18 cellular contexts compared by ENCODE assay signal in the genomic region with DNA sequence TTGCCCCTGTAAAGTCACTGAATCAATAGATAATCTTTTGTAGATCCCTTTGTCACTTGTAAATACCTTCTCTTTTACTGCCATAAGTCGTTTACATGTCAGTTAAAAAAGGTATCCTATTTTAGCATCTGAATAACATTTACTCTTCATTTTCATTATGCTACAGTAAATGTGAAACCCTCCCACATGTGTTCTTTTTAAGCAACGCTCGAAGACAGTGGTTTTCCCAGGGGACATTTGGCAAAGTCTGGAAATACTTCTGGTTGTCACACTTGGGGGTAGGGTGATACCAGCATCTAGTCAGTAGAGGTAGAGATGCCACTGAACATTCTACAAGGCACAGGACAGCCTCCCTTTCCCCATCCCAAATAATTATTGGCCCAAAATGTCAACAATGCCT. TPM values are rescaled to one million over a fixed set of nuclear protein-coding genes. Genes with fewer than 3 reads are reported as not detected.
DNase-seq lines count a peak whose midpoint lies in the region; ATAC-seq and TF ChIP-seq lines count a peak whose summit lies in the region.
"Had no signal": no experiment of that assay in that cellular context is flagged by ENCODE, and none has a peak within 500 bp of the region (broad histone marks: within the 10 kb centered on the region; RNA-seq: fewer than 3 reads in every experiment).

No MANE protein-coding gene starts in this region.

- no peak overlapping the region for H2AFZ ChIP-seq in PC-3 (ENCODE audit: low read length)

- TF ChIP-seq CTCF in GM10248 (IDR thresholded peaks at IDR 0.05; ENCODE audit: control extremely low read depth, extremely low read depth, low read depth, missing control alignments) (no peak), PC-3 (conservative IDR thresholded peaks at IDR 0.05; ENCODE audit: low read depth, low read length) (no peak)

- peak; percentile 21 for DNase-seq in GM10248 (ENCODE audit: extremely low spot score)
- no peak for DNase-seq in PC-3
- DNase-seq in naive thymus-derived CD4-positive, alpha-beta T cell: no peak
- no peak for DNase-seq in COLO829 (ENCODE audit: low spot score)
- no peak for DNase-seq in H4 (ENCODE audit: low spot score)
- DNase-seq: activated CD4-positive, alpha-beta T cell treated with anti-CD3 and anti-CD28 coated beads for 4 hours; lower lobe of right lung; NCI-H2081; stimulated activated CD4-positive, alpha-beta T cell treated with anti-CD3 and anti-CD28 coated beads, Interleukin-4, amount 100 ng/mL, for 4 hours; stimulated activated naive CD4-positive, alpha-beta T cell treated with Interleukin-2 at 50 U/mL for 16 hours had no signal

- no peak overlapping the region for H3K9ac ChIP-seq in PC-3 (ENCODE audit: low read length)

- no peak overlapping the region for H3K4me3 Mint-ChIP-seq in naive thymus-derived CD4-positive, alpha-beta T cell
- H3K4me3 Mint-ChIP-seq: activated T-helper 1 cell treated with anti-CD3 and anti-CD28 coated beads, Interleukin-12 subunit alpha, Interleukin-12 subunit beta, Interleukin-2, Interleukin-4 antibody, amounts not matched to agents 30 ng/mL and 10 ng/mL and 1 ng/mL, durations not matched to agents 14 hours and 24 hours and 36 hours; dendritic cell treated with granulocyte-macrophage colony-stimulating factor and Interleukin-4, amounts not matched to agents 40 ng/mL and 50 ng/mL, for 4 days; neural crest cell; T-helper 1 cell treated with Interleukin-12 subunit alpha and Interleukin-12 subunit beta and Interleukin-4 antibody, amounts not matched to agents 30 μg/mL and 1 μg/mL, for 36 hours had no signal

- no peaks in the 10 kb centered on the region for H3K27me3 ChIP-seq in PC-3 (ENCODE audit: low read length)
- H3K27me3 ChIP-seq in naive thymus-derived CD4-positive, alpha-beta T cell (ENCODE audit: control insufficient read depth in 2 of 2, insufficient read depth in 2 of 2, low read length in 2 of 2): no peaks in the 10 kb centered on the region

- H3K27ac ChIP-seq in PC-3 (ENCODE audit: low read length): no peak overlapping the region
- H3K27ac ChIP-seq in naive thymus-derived CD4-positive, alpha-beta T cell (ENCODE audit: low read depth, low read length): no peak overlapping the region
- H3K27ac ChIP-seq: lower lobe of right lung had no signal

- CTCF ChIA-PET in GM10248 (lab: Yijun Ruan, JAX) (interaction anchor here (1.1 to 1.3 kb wide), 2 partner anchors 11 to 31 kb away, joined by 3 read pairs; no protein-coding TSS in a partner anchor), PC-3 (lab: Charles Lee) (no interaction called here)
- CTCF ChIA-PET in naive thymus-derived CD4-positive, alpha-beta T cell (lab: Charles Lee): no interaction called here

- H3F3A ChIP-seq in PC-3 (ENCODE audit: low read length, unreplicated experiment): no peaks in the 10 kb centered on the region

- intact Hi-C loops in PC-3 (cut with micrococcal nuclease): no loop called here
- intact Hi-C loops in naive thymus-derived CD4-positive, alpha-beta T cell (cut with micrococcal nuclease): no loop called here

- H3K36me3 ChIP-seq in PC-3 (ENCODE audit: low read depth, low read length): peaks cover 12% of the 10 kb centered on the region
- peaks cover 0 to 25% (median 10%) of the 10 kb centered on the region in 3 experiments for H3K36me3 ChIP-seq in naive thymus-derived CD4-positive, alpha-beta T cell (ENCODE audit: control insufficient read depth in 2 of 3, insufficient read depth in 3 of 3, low read length in 3 of 3)

- POLR2A ChIA-PET in GM10248 (lab: Yijun Ruan, JAX): no interaction called here
- POLR2A ChIA-PET in PC-3 (lab: Charles Lee; ENCODE audit: unreplicated experiment): no interaction called here
- POLR2A ChIA-PET in naive thymus-derived CD4-positive, alpha-beta T cell (lab: Charles Lee): no interaction called here

- H3K9me3 Mint-ChIP-seq in naive thymus-derived CD4-positive, alpha-beta T cell: peaks cover 0 to 2% (median 0%) of the 10 kb centered on the region in 11 donors
- H3K9me3 Mint-ChIP-seq: activated T-helper 1 cell treated with anti-CD3 and anti-CD28 coated beads, Interleukin-12 subunit alpha, Interleukin-12 subunit beta, Interleukin-2, Interleukin-4 antibody, amounts not matched to agents 30 ng/mL and 10 ng/mL and 1 ng/mL, durations not matched to agents 14 hours and 24 hours and 36 hours; dendritic cell treated with granulocyte-macrophage colony-stimulating factor and Interleukin-4, amounts not matched to agents 40 ng/mL and 50 ng/mL, for 4 days; T-helper 1 cell treated with Interleukin-12 subunit alpha and Interleukin-12 subunit beta and Interleukin-4 antibody, amounts not matched to agents 30 μg/mL and 1 μg/mL, for 36 hours had no signal

- no peaks in the 10 kb centered on the region for H3K9me3 ChIP-seq in PC-3 (ENCODE audit: low read length)
- H3K9me3 ChIP-seq in naive thymus-derived CD4-positive, alpha-beta T cell (ENCODE audit: control insufficient read depth in 2 of 3, low read length in 3 of 3): no peaks in the 10 kb centered on the region
- H3K9me3 ChIP-seq: lower lobe of right lung had no signal

- BruUV-seq in PC-3 (replicated peaks; lab: Mats Ljungman, UMichigan): no TSS peak

- no peaks in the 10 kb centered on the region for H3K9me2 ChIP-seq in PC-3 (replicated peaks; ENCODE audit: low read length)

- ATAC-seq in GM21447 (IDR thresholded peaks at IDR 0.05; ENCODE audit: unreplicated experiment) (peak; percentile 51), PC-3 (peak; percentile 31; the same call in 1 of the 2 replicates), HG03354 (IDR thresholded peaks at IDR 0.05; ENCODE audit: poor library complexity, severe bottlenecking, unreplicated experiment) (no peak), SK-N-SH treated with all-trans-retinoic acid at 6 μM for 48 hours (no peak)
- ATAC-seq in naive thymus-derived CD4-positive, alpha-beta T cell: no peak
- ATAC-seq: lower lobe of right lung, sciatic nerve had no signal

- no peak overlapping the region for H3K4me2 ChIP-seq in PC-3 (ENCODE audit: low read length)

- H4K20me1 ChIP-seq in PC-3 (ENCODE audit: low read length): no peaks in the 10 kb centered on the region

- no peaks in the 10 kb centered on the region for H3K4me1 ChIP-seq in PC-3 (ENCODE audit: insufficient read depth, low read length)
- peaks cover 0 to 15% of the 10 kb centered on the region in 2 donors for H3K4me1 ChIP-seq in naive thymus-derived CD4-positive, alpha-beta T cell (ENCODE audit: control insufficient read depth in 2 of 2, insufficient read depth in 2 of 2, low read length in 2 of 2)
- H3K4me1 ChIP-seq: lower lobe of right lung had no signal

- H3K4me3 ChIP-seq in PC-3 (ENCODE audit: low read length): no peak overlapping the region
- no peak overlapping the region for H3K4me3 ChIP-seq in naive thymus-derived CD4-positive, alpha-beta T cell (ENCODE audit: low read length)
- H3K4me3 ChIP-seq: lower lobe of right lung had no signal

- 0 out of 2 replicates have a peak, but pooled peaks cover 15% of the 10 kb centered on the region for H3K79me2 ChIP-seq in PC-3 (ENCODE audit: low read length)

- peaks cover 18 to 74% (median 62%) of the 10 kb centered on the region in 7 donors for H3K4me1 Mint-ChIP-seq in naive thymus-derived CD4-positive, alpha-beta T cell
- H3K4me1 Mint-ChIP-seq: neural crest cell had no signal

- H3K36me3 Mint-ChIP-seq in naive thymus-derived CD4-positive, alpha-beta T cell: peaks cover 3 to 31% (median 16%) of the 10 kb centered on the region in 5 donors

- H3K27me3 Mint-ChIP-seq in naive thymus-derived CD4-positive, alpha-beta T cell: no peaks in the 10 kb centered on the region
- H3K27me3 Mint-ChIP-seq: dendritic cell treated with granulocyte-macrophage colony-stimulating factor and Interleukin-4, amounts not matched to agents 40 ng/mL and 50 ng/mL, for 4 days had no signal

- H3K27ac Mint-ChIP-seq in naive thymus-derived CD4-positive, alpha-beta T cell: peak overlapping the region in 8 of 9 donors; percentile 32 to 77 (median 65)
- H3K27ac Mint-ChIP-seq: activated T-helper 1 cell treated with anti-CD3 and anti-CD28 coated beads, Interleukin-12 subunit alpha, Interleukin-12 subunit beta, Interleukin-2, Interleukin-4 antibody, amounts not matched to agents 30 ng/mL and 10 ng/mL and 1 ng/mL, durations not matched to agents 14 hours and 24 hours and 36 hours; dendritic cell treated with granulocyte-macrophage colony-stimulating factor and Interleukin-4, amounts not matched to agents 40 ng/mL and 50 ng/mL, for 4 days; T-helper 1 cell treated with Interleukin-12 subunit alpha and Interleukin-12 subunit beta and Interleukin-4 antibody, amounts not matched to agents 30 μg/mL and 1 μg/mL, for 36 hours had no signal

TF ChIP-seq in SK-N-SH treated with all-trans-retinoic acid at 6 μM for 48 hours, 23 proteins besides CTCF, POLR2A, EP300 and RAD21 (continues in another document):
- TF ChIP-seq ZNF70 (CRISPR knock-in tag; IDR thresholded peaks at IDR 0.05) (no peak), GLIS3 (CRISPR knock-in tag; IDR thresholded peaks at IDR 0.05) (no peak), ZC3H10 (CRISPR knock-in tag; IDR thresholded peaks at IDR 0.05) (no peak), OSR1 (CRISPR knock-in tag; IDR thresholded peaks at IDR 0.05) (no peak)
- TF ChIP-seq, protein P1, sequence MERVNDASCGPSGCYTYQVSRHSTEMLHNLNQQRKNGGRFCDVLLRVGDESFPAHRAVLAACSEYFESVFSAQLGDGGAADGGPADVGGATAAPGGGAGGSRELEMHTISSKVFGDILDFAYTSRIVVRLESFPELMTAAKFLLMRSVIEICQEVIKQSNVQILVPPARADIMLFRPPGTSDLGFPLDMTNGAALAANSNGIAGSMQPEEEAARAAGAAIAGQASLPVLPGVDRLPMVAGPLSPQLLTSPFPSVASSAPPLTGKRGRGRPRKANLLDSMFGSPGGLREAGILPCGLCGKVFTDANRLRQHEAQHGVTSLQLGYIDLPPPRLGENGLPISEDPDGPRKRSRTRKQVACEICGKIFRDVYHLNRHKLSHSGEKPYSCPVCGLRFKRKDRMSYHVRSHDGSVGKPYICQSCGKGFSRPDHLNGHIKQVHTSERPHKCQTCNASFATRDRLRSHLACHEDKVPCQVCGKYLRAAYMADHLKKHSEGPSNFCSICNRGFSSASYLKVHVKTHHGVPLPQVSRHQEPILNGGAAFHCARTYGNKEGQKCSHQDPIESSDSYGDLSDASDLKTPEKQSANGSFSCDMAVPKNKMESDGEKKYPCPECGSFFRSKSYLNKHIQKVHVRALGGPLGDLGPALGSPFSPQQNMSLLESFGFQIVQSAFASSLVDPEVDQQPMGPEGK (CRISPR knock-in tag; IDR thresholded peaks at IDR 0.05; ENCODE audit: borderline replicate concordance): no peak

RNA-seq across cellular contexts. Expression of a gene that starts 23.7 kb away (rescaled TPM):
- 14.9 and 15.7 TPM in 2 replicates for total RNA-seq in PC-3 (2014; rRNA removed)
- total RNA-seq in naive thymus-derived CD4-positive, alpha-beta T cell: 10 to 100 TPM; 33.5 to 53.4 (median 46.1) TPM
- 10 to 100 TPM; 34.5 to 38.4 TPM for polyA plus RNA-seq in naive thymus-derived CD4-positive, alpha-beta T cell
- total RNA-seq in H4 (2014; rRNA removed; shearing (Covaris generic)): 0.81 TPM in 1 of 2 replicates, not detected in the other

Comparison
In these comparisons a context has a peak if more than half of its experiments do, and no peak if none do; other contexts are left out.
1. ATAC-seq: peak in GM21447 (single experiment) and PC-3 (single experiment); none in naive thymus-derived CD4-positive, alpha-beta T cell (single experiment), HG03354 (single experiment) and SK-N-SH treated with all-trans-retinoic acid at 6 μM for 48 hours (single experiment).